Comparison of ENCODE assay signal across 15 cellular contexts in genomic region chr9:91075279-91075678, GRCh38.
"Had no signal": no experiment of that assay in that cellular context is flagged by ENCODE, and none has a peak within 500 bp of the region (broad histone marks: within the 10 kb centered on the region; RNA-seq: fewer than 3 reads in every experiment).

No MANE protein-coding gene starts in this region.

- H3K9me3 Mint-ChIP-seq: activated naive CD8-positive, alpha-beta T cell treated with anti-CD3 and anti-CD28 coated beads, Interleukin-2, amount 50 U/mL, for 24 hours; naive thymus-derived CD4-positive, alpha-beta T cell; stimulated activated naive CD8-positive, alpha-beta T cell treated with anti-CD3 and anti-CD28 coated beads, Interleukin-15, amount 100 ng/mL, for 72 hours had no signal

- DNase-seq: activated CD4-positive, alpha-beta T cell treated with anti-CD3 and anti-CD28 coated beads for 4 hours; activated naive CD8-positive, alpha-beta T cell treated with anti-CD3 and anti-CD28 coated beads, Interleukin-2, amount 50 U/mL, for 24 hours; aorta; mucosa of descending colon; naive thymus-derived CD4-positive, alpha-beta T cell; posterior cingulate gyrus; retina; T-helper 17 cell; WERI-Rb-1 had no signal

- H3K4me3 Mint-ChIP-seq: activated naive CD8-positive, alpha-beta T cell treated with anti-CD3 and anti-CD28 coated beads, Interleukin-2, amount 50 U/mL, for 24 hours; activated T-helper 1 cell treated with anti-CD3 and anti-CD28 coated beads, Interleukin-12 subunit alpha, Interleukin-12 subunit beta, Interleukin-2, Interleukin-4 antibody, amounts not matched to agents 30 ng/mL and 10 ng/mL and 1 ng/mL, durations not matched to agents 14 hours and 24 hours and 36 hours; naive thymus-derived CD4-positive, alpha-beta T cell; stimulated activated naive CD8-positive, alpha-beta T cell treated with anti-CD3 and anti-CD28 coated beads, Interleukin-15, amount 100 ng/mL, for 72 hours; T-helper 17 cell had no signal

- H3K27me3 ChIP-seq: neutrophil, upper lobe of left lung had no signal

- H3K36me3 ChIP-seq: neutrophil, upper lobe of left lung, WERI-Rb-1 had no signal

- ATAC-seq: activated naive CD8-positive, alpha-beta T cell treated with anti-CD3 and anti-CD28 coated beads, Interleukin-2, amount 50 U/mL, for 24 hours; esophagus mucosa; mucosa of descending colon; naive thymus-derived CD4-positive, alpha-beta T cell; stimulated activated naive CD8-positive, alpha-beta T cell treated with anti-CD3 and anti-CD28 coated beads, Interleukin-15, amount 100 ng/mL, for 72 hours; T-helper 17 cell had no signal

- H3K27ac Mint-ChIP-seq: activated naive CD8-positive, alpha-beta T cell treated with anti-CD3 and anti-CD28 coated beads, Interleukin-2, amount 50 U/mL, for 24 hours; activated T-helper 1 cell treated with anti-CD3 and anti-CD28 coated beads, Interleukin-12 subunit alpha, Interleukin-12 subunit beta, Interleukin-2, Interleukin-4 antibody, amounts not matched to agents 30 ng/mL and 10 ng/mL and 1 ng/mL, durations not matched to agents 14 hours and 24 hours and 36 hours; naive thymus-derived CD4-positive, alpha-beta T cell; T-helper 17 cell had no signal

- H3K27me3 Mint-ChIP-seq: activated naive CD8-positive, alpha-beta T cell treated with anti-CD3 and anti-CD28 coated beads, Interleukin-2, amount 50 U/mL, for 24 hours had no signal

- H3K27ac ChIP-seq: neutrophil, skin epidermis, upper lobe of left lung, WERI-Rb-1 had no signal

- H3K4me3 ChIP-seq: mucosa of descending colon, skin epidermis, upper lobe of left lung had no signal
